In the genomic region with DNA sequence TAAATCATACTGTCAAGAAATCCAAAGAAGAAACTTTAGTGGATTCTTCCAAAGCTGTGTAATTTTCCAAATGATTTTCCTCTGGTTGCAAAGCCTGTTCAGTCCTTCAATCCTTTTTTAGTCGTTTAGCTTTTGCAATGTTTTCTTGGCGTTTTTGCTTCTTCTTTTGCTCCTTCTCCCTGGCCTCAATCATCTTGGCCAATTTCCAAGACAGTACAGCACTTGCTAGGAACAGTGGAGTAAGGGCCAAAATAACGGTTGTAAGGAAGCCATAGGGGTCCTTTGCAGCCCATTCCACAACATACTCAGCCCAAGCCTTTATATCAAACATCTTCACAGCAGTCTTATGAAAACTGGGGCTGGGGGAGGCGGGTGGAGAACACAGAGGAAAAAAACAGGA, we compare ENCODE assay signal across 1 cellular context.
TF ChIP-seq lines count a peak whose summit lies in the region.

No MANE protein-coding gene starts in this region.

TF ChIP-seq in K562, 482 proteins besides CTCF, POLR2A, EP300 and RAD21:
- TF ChIP-seq, protein P1, sequence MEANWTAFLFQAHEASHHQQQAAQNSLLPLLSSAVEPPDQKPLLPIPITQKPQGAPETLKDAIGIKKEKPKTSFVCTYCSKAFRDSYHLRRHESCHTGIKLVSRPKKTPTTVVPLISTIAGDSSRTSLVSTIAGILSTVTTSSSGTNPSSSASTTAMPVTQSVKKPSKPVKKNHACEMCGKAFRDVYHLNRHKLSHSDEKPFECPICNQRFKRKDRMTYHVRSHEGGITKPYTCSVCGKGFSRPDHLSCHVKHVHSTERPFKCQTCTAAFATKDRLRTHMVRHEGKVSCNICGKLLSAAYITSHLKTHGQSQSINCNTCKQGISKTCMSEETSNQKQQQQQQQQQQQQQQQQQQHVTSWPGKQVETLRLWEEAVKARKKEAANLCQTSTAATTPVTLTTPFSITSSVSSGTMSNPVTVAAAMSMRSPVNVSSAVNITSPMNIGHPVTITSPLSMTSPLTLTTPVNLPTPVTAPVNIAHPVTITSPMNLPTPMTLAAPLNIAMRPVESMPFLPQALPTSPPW (CRISPR knock-in tag; IDR thresholded peaks at IDR 0.05) = no peak
- TF ChIP-seq NFIC (IDR thresholded peaks at IDR 0.05) (peak; percentile 90), ZNF12 (CRISPR knock-in tag; IDR thresholded peaks at IDR 0.05) (no peak), MYBL2 (IDR thresholded peaks at IDR 0.05; ENCODE audit: low read depth) (0 out of 2 replicates have a peak, but pooled peaks have one; percentile 26), MYBL2 (CRISPR knock-in tag; IDR thresholded peaks at IDR 0.05; ENCODE audit: borderline replicate concordance) (no peak), SP1 (CRISPR knock-in tag; IDR thresholded peaks at IDR 0.05) (no peak), ZFP36 (IDR thresholded peaks at IDR 0.05; ENCODE audit: low read depth, low read length, partially characterized antibody) (no peak)
